In genomic region chr20:47172579-47172978, GRCh38 we compare ENCODE assay signal across 28 cellular contexts.
"Had no signal": no experiment of that assay in that cellular context is flagged by ENCODE, and none has a peak within 500 bp of the region (broad histone marks: within the 10 kb centered on the region; RNA-seq: fewer than 3 reads in every experiment).

No MANE protein-coding gene starts in this region.

- H3K4me1 ChIP-seq: left lung, lower lobe of right lung, parathyroid adenoma, right lobe of liver, testis, transverse colon had no signal

- H3K9me3 ChIP-seq: heart left ventricle, left lung, lower lobe of right lung, neutrophil, right atrium auricular region, right lobe of liver, testis, thyroid gland, transverse colon, upper lobe of left lung had no signal

- H3K9me3 Mint-ChIP-seq: immature natural killer cell; naive thymus-derived CD8-positive, alpha-beta T cell; nephron; neural crest cell; stimulated activated naive CD8-positive, alpha-beta T cell treated with anti-CD3 and anti-CD28 coated beads, Interleukin-15, amount 100 ng/mL, for 72 hours had no signal

- H3K27me3 Mint-ChIP-seq: stimulated activated memory B cell treated with anti-CD40 and anti-IgM and Interleukin-4, amounts not matched to agents 10 μg/mL and 1 μg/mL and 100 μg/mL, for 72 hours had no signal

- H3K27me3 ChIP-seq: right atrium auricular region, right lobe of liver, testis, thyroid gland, transverse colon, upper lobe of left lung had no signal

- FAIRE-seq: islet of Langerhans, kidney had no signal

- H3K27ac Mint-ChIP-seq: immature natural killer cell; naive thymus-derived CD8-positive, alpha-beta T cell; nephron; progenitor cell of endocrine pancreas; stimulated activated memory B cell treated with anti-CD40 and anti-IgM and Interleukin-4, amounts not matched to agents 10 μg/mL and 1 μg/mL and 100 μg/mL, for 72 hours; stimulated activated naive CD8-positive, alpha-beta T cell treated with anti-CD3 and anti-CD28 coated beads, Interleukin-15, amount 100 ng/mL, for 72 hours had no signal

- H3K4me1 Mint-ChIP-seq: immature natural killer cell; naive thymus-derived CD8-positive, alpha-beta T cell; neural crest cell; stimulated activated memory B cell treated with anti-CD40 and anti-IgM and Interleukin-4, amounts not matched to agents 10 μg/mL and 1 μg/mL and 100 μg/mL, for 72 hours; stimulated activated naive CD8-positive, alpha-beta T cell treated with anti-CD3 and anti-CD28 coated beads, Interleukin-15, amount 100 ng/mL, for 72 hours had no signal

- H3K4me3 ChIP-seq: heart left ventricle, left lung, lower lobe of right lung, right atrium auricular region, right lobe of liver, testis, thyroid gland, transverse colon, upper lobe of left lung had no signal

- H3K79me2 ChIP-seq: parathyroid adenoma had no signal

- H2AFZ ChIP-seq: parathyroid adenoma had no signal

- DNase-seq: heart left ventricle; hypothalamus; immature natural killer cell; kidney; left colon; left lung; lower lobe of right lung; mammary epithelial cell; mesenchymal stem cell; naive thymus-derived CD8-positive, alpha-beta T cell; occipital lobe; right lobe of liver; stimulated activated CD4-positive, alpha-beta T cell treated with anti-CD3 and anti-CD28 coated beads, Interleukin-4, amount 100 ng/mL, for 24 hours; stimulated activated naive CD4-positive, alpha-beta T cell treated with Interleukin-2 at 50 U/mL for 16 hours; stimulated activated naive CD8-positive, alpha-beta T cell treated with anti-CD3 and anti-CD28 coated beads, Interleukin-15, amount 100 ng/mL, for 72 hours; substantia nigra; testis; thyroid gland; transverse colon had no signal

- H3K36me3 ChIP-seq: heart left ventricle, left lung, lower lobe of right lung, neutrophil, right atrium auricular region, right lobe of liver, transverse colon, upper lobe of left lung had no signal

- H3K27ac ChIP-seq: heart left ventricle, left lung, lower lobe of right lung, neutrophil, parathyroid adenoma, right atrium auricular region, right lobe of liver, testis, thyroid gland, transverse colon, upper lobe of left lung had no signal

- H3K9ac ChIP-seq: parathyroid adenoma had no signal

- H3K36me3 Mint-ChIP-seq: immature natural killer cell; naive thymus-derived CD8-positive, alpha-beta T cell; stimulated activated memory B cell treated with anti-CD40 and anti-IgM and Interleukin-4, amounts not matched to agents 10 μg/mL and 1 μg/mL and 100 μg/mL, for 72 hours had no signal

- ATAC-seq: heart left ventricle; left colon; left lung; lower lobe of right lung; naive thymus-derived CD8-positive, alpha-beta T cell; right lobe of liver; stimulated activated memory B cell treated with anti-CD40 and anti-IgM and Interleukin-4, amounts not matched to agents 10 μg/mL and 1 μg/mL and 100 μg/mL, for 72 hours; stimulated activated naive CD8-positive, alpha-beta T cell treated with anti-CD3 and anti-CD28 coated beads, Interleukin-15, amount 100 ng/mL, for 72 hours had no signal

- H3K4me3 Mint-ChIP-seq: immature natural killer cell; naive thymus-derived CD8-positive, alpha-beta T cell; nephron; neural crest cell; stimulated activated memory B cell treated with anti-CD40 and anti-IgM and Interleukin-4, amounts not matched to agents 10 μg/mL and 1 μg/mL and 100 μg/mL, for 72 hours; stimulated activated naive CD8-positive, alpha-beta T cell treated with anti-CD3 and anti-CD28 coated beads, Interleukin-15, amount 100 ng/mL, for 72 hours had no signal
